In genomic region chr2:236536727-236537398, GRCh38 we compare ENCODE assay signal across 7 cellular contexts. TPM values are rescaled to one million over a fixed set of nuclear protein-coding genes. Genes with fewer than 3 reads are reported as not detected.
DNase-seq lines count a peak whose midpoint lies in the region; ATAC-seq and TF ChIP-seq lines count a peak whose summit lies in the region.

No MANE protein-coding gene starts in this region.

- peaks cover 27 to 28% of the 10 kb centered on the region in 2 donors for H3K36me3 Mint-ChIP-seq in activated naive CD4-positive, alpha-beta T cell treated with anti-CD3 and anti-CD28 coated beads, Interleukin-2, amount 50 U/mL, for 72 hours

- ATAC-seq in GM21390 (IDR thresholded peaks at IDR 0.05; ENCODE audit: unreplicated experiment): peak; percentile 69
- peak; percentile 63 to 80 for ATAC-seq in activated naive CD4-positive, alpha-beta T cell treated with anti-CD3 and anti-CD28 coated beads, Interleukin-2, amount 50 U/mL, for 72 hours
- no peak for ATAC-seq in HG03520 (IDR thresholded peaks at IDR 0.05; ENCODE audit: unreplicated experiment)

- no peak for TF ChIP-seq EP300 in stomach (IDR thresholded peaks at IDR 0.05)

- 66 to 76% (median 72%) methylated on average over 5 to 6 of the region's 6 CpGs for WGBS in stomach, 5 donors

- H3K36me3 ChIP-seq in KOPT-K1 (ENCODE audit: insufficient read depth, low read length) (peaks cover 15% of the 10 kb centered on the region), stomach (no peaks in the 10 kb centered on the region)

- H3K27ac ChIP-seq in KOPT-K1 (ENCODE audit: low read depth, low read length, poor library complexity, severe bottlenecking): peak overlapping the region; percentile 92
- H3K27ac ChIP-seq in stomach: peak overlapping the region in 1 of 5 donors; percentile 59

- peak; percentile 24 to 63 for DNase-seq in activated naive CD4-positive, alpha-beta T cell treated with anti-CD3 and anti-CD28 coated beads, Interleukin-2, amount 50 U/mL, for 72 hours (ENCODE audit: low spot score in 2 of 2)
- no peak for DNase-seq in stomach
- DNase-seq in anterior cingulate cortex (lab: John Stamatoyannopoulos, UW): no peak
- DNase-seq in NCI-H1694 treated with DMSO at 0.1 percent for 48 hours (lab: John Stamatoyannopoulos, UW): no peak

- no peaks in the 10 kb centered on the region for H3K27me3 ChIP-seq in stomach

- peak overlapping the region; percentile 90 to 97 for H3K27ac Mint-ChIP-seq in activated naive CD4-positive, alpha-beta T cell treated with anti-CD3 and anti-CD28 coated beads, Interleukin-2, amount 50 U/mL, for 72 hours

- TF ChIP-seq CTCF in stomach (IDR thresholded peaks at IDR 0.05): no peak

- intact Hi-C loops in stomach (cut with DNase I; ENCODE audit: low total_unique reads): no loop called here

- peaks cover 0 to 17% (median 8%) of the 10 kb centered on the region in 4 donors for H3K4me1 ChIP-seq in stomach

- H3K9me3 Mint-ChIP-seq in activated naive CD4-positive, alpha-beta T cell treated with anti-CD3 and anti-CD28 coated beads, Interleukin-2, amount 50 U/mL, for 72 hours: peaks cover 0 to 10% of the 10 kb centered on the region in 2 donors

- TF ChIP-seq POLR2A in stomach (IDR thresholded peaks at IDR 0.05): no peak

- H3K9me3 ChIP-seq in KOPT-K1 (ENCODE audit: insufficient read depth, low read length, poor library complexity, severe bottlenecking) (peaks cover 10% of the 10 kb centered on the region), stomach (no peaks in the 10 kb centered on the region)

- H3K4me3 ChIP-seq in stomach: peak overlapping the region in 3 of 4 donors; percentile 1 to 9 (median 2)

RNA-seq across cellular contexts. Expression of gene ACKR3, which starts 32.8 kb away (rescaled TPM):
- 1 to 10 TPM in 1 of 2 donors, under 1 TPM in 1; 0.54 to 2.2 TPM for total RNA-seq in activated naive CD4-positive, alpha-beta T cell treated with anti-CD3 and anti-CD28 coated beads, Interleukin-2, amount 50 U/mL, for 72 hours
- total RNA-seq in stomach: 10 to 100 TPM in 4 of 5 donors, 1 to 10 TPM in 1; 5.2 to 35.0 (median 15.1) TPM
- 1 to 10 TPM; 5.0 to 7.3 (median 5.8) TPM for polyA plus RNA-seq in stomach

Comparison
In these comparisons a context has a peak if more than half of its experiments do, and no peak if none do; other contexts are left out.
1. DNase-seq: peak in activated naive CD4-positive, alpha-beta T cell treated with anti-CD3 and anti-CD28 coated beads, Interleukin-2, amount 50 U/mL, for 72 hours (2 of 2); none in stomach (single experiment), anterior cingulate cortex (0 of 58) and NCI-H1694 treated with DMSO at 0.1 percent for 48 hours (single experiment).